In genomic region chr13:22114630-22115311, GRCh38 we compare ENCODE assay signal across 8 cellular contexts.
DNase-seq lines count a peak whose midpoint lies in the region; ATAC-seq and TF ChIP-seq lines count a peak whose summit lies in the region.

No MANE protein-coding gene starts in this region.

- intact Hi-C loops in lower lobe of right lung (cut with DNase I) = no loop called here

- ATAC-seq in CD4-positive, CD25-positive, alpha-beta regulatory T cell (ENCODE audit: low read depth in 2 of 2) = peak; percentile 48 to 63
- peak; percentile 88 for ATAC-seq in GM19023 (IDR thresholded peaks at IDR 0.05; ENCODE audit: unreplicated experiment)
- ATAC-seq in HG03064 (IDR thresholded peaks at IDR 0.05; ENCODE audit: low read depth, unreplicated experiment) = peak; percentile 85
- ATAC-seq in lower lobe of right lung = peak; percentile 77 to 84

- no peaks in the 10 kb centered on the region for H3K27me3 Mint-ChIP-seq in CD4-positive, CD25-positive, alpha-beta regulatory T cell
- H3K27me3 Mint-ChIP-seq in endothelial cell (ENCODE audit: unreplicated experiment) = no peaks in the 10 kb centered on the region

- H3K9me3 Mint-ChIP-seq in CD4-positive, CD25-positive, alpha-beta regulatory T cell = peaks cover 0 to 3% (median 0%) of the 10 kb centered on the region in 7 donors
- H3K9me3 Mint-ChIP-seq in endothelial cell (ENCODE audit: unreplicated experiment) = no peaks in the 10 kb centered on the region

- peak overlapping the region in 2 of 4 donors; percentile 24 to 37 for H3K4me3 Mint-ChIP-seq in CD4-positive, CD25-positive, alpha-beta regulatory T cell
- no peak overlapping the region for H3K4me3 Mint-ChIP-seq in endothelial cell (ENCODE audit: unreplicated experiment)

- no peak overlapping the region for H3K27ac ChIP-seq in CD4-positive, CD25-positive, alpha-beta regulatory T cell (ENCODE audit: insufficient read depth, low read length, poor library complexity, severe bottlenecking)
- H3K27ac ChIP-seq in lower lobe of right lung = no peak overlapping the region

- no peak for TF ChIP-seq CTCF in lower lobe of right lung (IDR thresholded peaks at IDR 0.05)
- no peak for TF ChIP-seq CTCF in endothelial cell (IDR thresholded peaks at IDR 0.05; ENCODE audit: unreplicated experiment)

- H3K4me1 ChIP-seq in CD4-positive, CD25-positive, alpha-beta regulatory T cell (ENCODE audit: control insufficient read depth, insufficient read depth, low read length, poor library complexity, severe bottlenecking) = peaks cover 10% of the 10 kb centered on the region
- H3K4me1 ChIP-seq in lower lobe of right lung = no peaks in the 10 kb centered on the region

- H3K9me3 ChIP-seq in CD4-positive, CD25-positive, alpha-beta regulatory T cell (ENCODE audit: control insufficient read depth in 2 of 2, low read length in 2 of 2) = no peaks in the 10 kb centered on the region
- H3K9me3 ChIP-seq in lower lobe of right lung = no peaks in the 10 kb centered on the region

- H3K27me3 ChIP-seq in CD4-positive, CD25-positive, alpha-beta regulatory T cell (ENCODE audit: control insufficient read depth, insufficient read depth, low read length) = no peaks in the 10 kb centered on the region
- H3K27me3 ChIP-seq in lower lobe of right lung (ENCODE audit: low read depth) = no peaks in the 10 kb centered on the region

- H3K4me1 Mint-ChIP-seq in CD4-positive, CD25-positive, alpha-beta regulatory T cell = peaks cover 10 to 24% (median 16%) of the 10 kb centered on the region in 4 donors
- H3K4me1 Mint-ChIP-seq in endothelial cell (ENCODE audit: unreplicated experiment) = peaks cover 5% of the 10 kb centered on the region

- H3K36me3 Mint-ChIP-seq in CD4-positive, CD25-positive, alpha-beta regulatory T cell = no peaks in the 10 kb centered on the region
- no peaks in the 10 kb centered on the region for H3K36me3 Mint-ChIP-seq in endothelial cell (ENCODE audit: low read depth, unreplicated experiment)

- H3K27ac Mint-ChIP-seq in CD4-positive, CD25-positive, alpha-beta regulatory T cell = peak overlapping the region in 2 of 3 donors; percentile 65 to 81
- no peak overlapping the region for H3K27ac Mint-ChIP-seq in endothelial cell (ENCODE audit: unreplicated experiment)

- peak in 2 of 3 donors; percentile 11 to 51 for DNase-seq in CD4-positive, CD25-positive, alpha-beta regulatory T cell
- DNase-seq in T-helper 1 cell (peak in 4 of 5 donors; percentile 10 to 75 (median 32)), lower lobe of right lung (peak; percentile 60), HuH-7.5 (ENCODE audit: low spot score) (no peak), D341Med (ENCODE audit: low spot score) (no peak), endothelial cell (ENCODE audit: low spot score) (no peak)

- no peak overlapping the region for H3K4me3 ChIP-seq in CD4-positive, CD25-positive, alpha-beta regulatory T cell (ENCODE audit: low read depth, low read length)
- H3K4me3 ChIP-seq in lower lobe of right lung = no peak overlapping the region

- no peaks in the 10 kb centered on the region for H3K36me3 ChIP-seq in CD4-positive, CD25-positive, alpha-beta regulatory T cell (ENCODE audit: control insufficient read depth, insufficient read depth, low read length)
- H3K36me3 ChIP-seq in lower lobe of right lung = no peaks in the 10 kb centered on the region

Comparison
In these comparisons a context has a peak if more than half of its experiments do, and no peak if none do; other contexts are left out.
1. DNase-seq: peak in CD4-positive, CD25-positive, alpha-beta regulatory T cell (2 of 3), T-helper 1 cell (4 of 5) and lower lobe of right lung (single experiment); none in HuH-7.5 (single experiment), D341Med (single experiment) and endothelial cell (single experiment).
2. Peak in every context shown above with its lines, with median percentiles within 50 percentile points of each other: ATAC-seq.